Comparison of ENCODE assay signal across 1 cellular context in the genomic region with DNA sequence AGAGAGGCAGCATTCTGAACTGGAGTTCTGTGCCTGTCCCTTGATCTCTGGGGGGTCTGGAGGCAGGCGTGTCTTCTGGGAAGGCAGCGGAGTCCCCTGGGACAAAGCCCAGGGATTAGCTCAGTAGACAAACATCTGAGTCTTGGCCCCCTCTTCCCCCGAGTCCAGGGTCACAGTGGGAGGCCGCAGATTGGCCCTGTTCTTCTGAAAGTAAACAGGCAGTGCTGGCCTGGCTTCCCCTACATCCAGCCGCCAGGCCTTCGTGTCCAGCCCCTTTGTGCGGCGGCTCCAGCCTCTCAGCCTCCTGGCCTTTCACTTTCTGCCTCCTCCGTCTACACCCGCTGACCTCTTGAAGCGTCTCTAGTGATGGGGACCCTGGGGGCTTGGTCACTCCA.
TF ChIP-seq lines count a peak whose summit lies in the region.

No MANE protein-coding gene starts in this region.

TF ChIP-seq in HepG2, 621 proteins besides CTCF, POLR2A, EP300 and RAD21 (continued from another document and continues in another):
- TF ChIP-seq, protein P1, sequence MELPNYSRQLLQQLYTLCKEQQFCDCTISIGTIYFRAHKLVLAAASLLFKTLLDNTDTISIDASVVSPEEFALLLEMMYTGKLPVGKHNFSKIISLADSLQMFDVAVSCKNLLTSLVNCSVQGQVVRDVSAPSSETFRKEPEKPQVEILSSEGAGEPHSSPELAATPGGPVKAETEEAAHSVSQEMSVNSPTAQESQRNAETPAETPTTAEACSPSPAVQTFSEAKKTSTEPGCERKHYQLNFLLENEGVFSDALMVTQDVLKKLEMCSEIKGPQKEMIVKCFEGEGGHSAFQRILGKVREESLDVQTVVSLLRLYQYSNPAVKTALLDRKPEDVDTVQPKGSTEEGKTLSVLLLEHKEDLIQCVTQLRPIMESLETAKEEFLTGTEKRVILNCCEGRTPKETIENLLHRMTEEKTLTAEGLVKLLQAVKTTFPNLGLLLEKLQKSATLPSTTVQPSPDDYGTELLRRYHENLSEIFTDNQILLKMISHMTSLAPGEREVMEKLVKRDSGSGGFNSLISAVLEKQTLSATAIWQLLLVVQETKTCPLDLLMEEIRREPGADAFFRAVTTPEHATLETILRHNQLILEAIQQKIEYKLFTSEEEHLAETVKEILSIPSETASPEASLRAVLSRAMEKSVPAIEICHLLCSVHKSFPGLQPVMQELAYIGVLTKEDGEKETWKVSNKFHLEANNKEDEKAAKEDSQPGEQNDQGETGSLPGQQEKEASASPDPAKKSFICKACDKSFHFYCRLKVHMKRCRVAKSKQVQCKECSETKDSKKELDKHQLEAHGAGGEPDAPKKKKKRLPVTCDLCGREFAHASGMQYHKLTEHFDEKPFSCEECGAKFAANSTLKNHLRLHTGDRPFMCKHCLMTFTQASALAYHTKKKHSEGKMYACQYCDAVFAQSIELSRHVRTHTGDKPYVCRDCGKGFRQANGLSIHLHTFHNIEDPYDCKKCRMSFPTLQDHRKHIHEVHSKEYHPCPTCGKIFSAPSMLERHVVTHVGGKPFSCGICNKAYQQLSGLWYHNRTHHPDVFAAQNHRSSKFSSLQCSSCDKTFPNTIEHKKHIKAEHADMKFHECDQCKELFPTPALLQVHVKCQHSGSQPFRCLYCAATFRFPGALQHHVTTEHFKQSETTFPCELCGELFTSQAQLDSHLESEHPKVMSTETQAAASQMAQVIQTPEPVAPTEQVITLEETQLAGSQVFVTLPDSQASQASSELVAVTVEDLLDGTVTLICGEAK (IDR thresholded peaks at IDR 0.05) = no peak
- TF ChIP-seq, protein P1 (CRISPR knock-in tag; IDR thresholded peaks at IDR 0.05) = no peak
- no peak for TF ChIP-seq LCORL (IDR thresholded peaks at IDR 0.05)
- peak; percentile 96 for TF ChIP-seq LCORL (CRISPR knock-in tag; IDR thresholded peaks at IDR 0.05)
- TF ChIP-seq ZFY (CRISPR knock-in tag; IDR thresholded peaks at IDR 0.05) = peak; percentile 77
- peak; percentile 89 for TF ChIP-seq ZNF687 (CRISPR knock-in tag; IDR thresholded peaks at IDR 0.05)
- TF ChIP-seq, protein P2, sequence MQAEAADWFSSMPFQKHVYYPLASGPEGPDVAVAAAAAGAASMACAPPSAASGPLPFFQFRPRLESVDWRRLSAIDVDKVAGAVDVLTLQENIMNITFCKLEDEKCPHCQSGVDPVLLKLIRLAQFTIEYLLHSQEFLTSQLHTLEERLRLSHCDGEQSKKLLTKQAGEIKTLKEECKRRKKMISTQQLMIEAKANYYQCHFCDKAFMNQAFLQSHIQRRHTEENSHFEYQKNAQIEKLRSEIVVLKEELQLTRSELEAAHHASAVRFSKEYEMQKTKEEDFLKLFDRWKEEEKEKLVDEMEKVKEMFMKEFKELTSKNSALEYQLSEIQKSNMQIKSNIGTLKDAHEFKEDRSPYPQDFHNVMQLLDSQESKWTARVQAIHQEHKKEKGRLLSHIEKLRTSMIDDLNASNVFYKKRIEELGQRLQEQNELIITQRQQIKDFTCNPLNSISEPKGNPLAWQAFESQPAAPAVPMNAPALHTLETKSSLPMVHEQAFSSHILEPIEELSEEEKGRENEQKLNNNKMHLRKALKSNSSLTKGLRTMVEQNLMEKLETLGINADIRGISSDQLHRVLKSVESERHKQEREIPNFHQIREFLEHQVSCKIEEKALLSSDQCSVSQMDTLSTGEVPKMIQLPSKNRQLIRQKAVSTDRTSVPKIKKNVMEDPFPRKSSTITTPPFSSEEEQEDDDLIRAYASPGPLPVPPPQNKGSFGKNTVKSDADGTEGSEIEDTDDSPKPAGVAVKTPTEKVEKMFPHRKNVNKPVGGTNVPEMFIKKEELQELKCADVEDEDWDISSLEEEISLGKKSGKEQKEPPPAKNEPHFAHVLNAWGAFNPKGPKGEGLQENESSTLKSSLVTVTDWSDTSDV (CRISPR knock-in tag; IDR thresholded peaks at IDR 0.05) = no peak
- TF ChIP-seq ZNF749 (CRISPR knock-in tag; IDR thresholded peaks at IDR 0.05; ENCODE audit: borderline replicate concordance) = no peak
- TF ChIP-seq, protein P3, sequence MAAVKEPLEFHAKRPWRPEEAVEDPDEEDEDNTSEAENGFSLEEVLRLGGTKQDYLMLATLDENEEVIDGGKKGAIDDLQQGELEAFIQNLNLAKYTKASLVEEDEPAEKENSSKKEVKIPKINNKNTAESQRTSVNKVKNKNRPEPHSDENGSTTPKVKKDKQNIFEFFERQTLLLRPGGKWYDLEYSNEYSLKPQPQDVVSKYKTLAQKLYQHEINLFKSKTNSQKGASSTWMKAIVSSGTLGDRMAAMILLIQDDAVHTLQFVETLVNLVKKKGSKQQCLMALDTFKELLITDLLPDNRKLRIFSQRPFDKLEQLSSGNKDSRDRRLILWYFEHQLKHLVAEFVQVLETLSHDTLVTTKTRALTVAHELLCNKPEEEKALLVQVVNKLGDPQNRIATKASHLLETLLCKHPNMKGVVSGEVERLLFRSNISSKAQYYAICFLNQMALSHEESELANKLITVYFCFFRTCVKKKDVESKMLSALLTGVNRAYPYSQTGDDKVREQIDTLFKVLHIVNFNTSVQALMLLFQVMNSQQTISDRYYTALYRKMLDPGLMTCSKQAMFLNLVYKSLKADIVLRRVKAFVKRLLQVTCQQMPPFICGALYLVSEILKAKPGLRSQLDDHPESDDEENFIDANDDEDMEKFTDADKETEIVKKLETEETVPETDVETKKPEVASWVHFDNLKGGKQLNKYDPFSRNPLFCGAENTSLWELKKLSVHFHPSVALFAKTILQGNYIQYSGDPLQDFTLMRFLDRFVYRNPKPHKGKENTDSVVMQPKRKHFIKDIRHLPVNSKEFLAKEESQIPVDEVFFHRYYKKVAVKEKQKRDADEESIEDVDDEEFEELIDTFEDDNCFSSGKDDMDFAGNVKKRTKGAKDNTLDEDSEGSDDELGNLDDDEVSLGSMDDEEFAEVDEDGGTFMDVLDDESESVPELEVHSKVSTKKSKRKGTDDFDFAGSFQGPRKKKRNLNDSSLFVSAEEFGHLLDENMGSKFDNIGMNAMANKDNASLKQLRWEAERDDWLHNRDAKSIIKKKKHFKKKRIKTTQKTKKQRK (IDR thresholded peaks at IDR 0.05; ENCODE audit: low read length) = no peak
- TF ChIP-seq ZFP41 (CRISPR knock-in tag; IDR thresholded peaks at IDR 0.05; ENCODE audit: borderline replicate concordance) = no peak
- TF ChIP-seq, protein P4, sequence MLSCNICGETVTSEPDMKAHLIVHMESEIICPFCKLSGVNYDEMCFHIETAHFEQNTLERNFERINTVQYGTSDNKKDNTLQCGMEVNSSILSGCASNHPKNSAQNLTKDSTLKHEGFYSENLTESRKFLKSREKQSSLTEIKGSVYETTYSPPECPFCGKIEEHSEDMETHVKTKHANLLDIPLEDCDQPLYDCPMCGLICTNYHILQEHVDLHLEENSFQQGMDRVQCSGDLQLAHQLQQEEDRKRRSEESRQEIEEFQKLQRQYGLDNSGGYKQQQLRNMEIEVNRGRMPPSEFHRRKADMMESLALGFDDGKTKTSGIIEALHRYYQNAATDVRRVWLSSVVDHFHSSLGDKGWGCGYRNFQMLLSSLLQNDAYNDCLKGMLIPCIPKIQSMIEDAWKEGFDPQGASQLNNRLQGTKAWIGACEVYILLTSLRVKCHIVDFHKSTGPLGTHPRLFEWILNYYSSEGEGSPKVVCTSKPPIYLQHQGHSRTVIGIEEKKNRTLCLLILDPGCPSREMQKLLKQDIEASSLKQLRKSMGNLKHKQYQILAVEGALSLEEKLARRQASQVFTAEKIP (CRISPR knock-in tag; IDR thresholded peaks at IDR 0.05; ENCODE audit: borderline replicate concordance) = no peak
- TF ChIP-seq, protein P5, sequence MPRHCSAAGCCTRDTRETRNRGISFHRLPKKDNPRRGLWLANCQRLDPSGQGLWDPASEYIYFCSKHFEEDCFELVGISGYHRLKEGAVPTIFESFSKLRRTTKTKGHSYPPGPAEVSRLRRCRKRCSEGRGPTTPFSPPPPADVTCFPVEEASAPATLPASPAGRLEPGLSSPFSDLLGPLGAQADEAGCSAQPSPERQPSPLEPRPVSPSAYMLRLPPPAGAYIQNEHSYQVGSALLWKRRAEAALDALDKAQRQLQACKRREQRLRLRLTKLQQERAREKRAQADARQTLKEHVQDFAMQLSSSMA (CRISPR knock-in tag; IDR thresholded peaks at IDR 0.05) = no peak
- TF ChIP-seq ZNF782 (CRISPR knock-in tag; IDR thresholded peaks at IDR 0.05; ENCODE audit: borderline replicate concordance) = no peak
- no peak for TF ChIP-seq MAFG (CRISPR knock-in tag; IDR thresholded peaks at IDR 0.05)
- TF ChIP-seq TMF1 (CRISPR knock-in tag; IDR thresholded peaks at IDR 0.05; ENCODE audit: low read depth) = no peak
- TF ChIP-seq ELF3 (CRISPR knock-in tag; IDR thresholded peaks at IDR 0.05) = peak; percentile 60; the same call in 1 of the 2 replicates
- TF ChIP-seq ZNF691 (CRISPR knock-in tag; IDR thresholded peaks at IDR 0.05; ENCODE audit: borderline replicate concordance, low read depth) = peak; percentile 27; the same call in 1 of the 2 replicates
- no peak for TF ChIP-seq SIN3B (IDR thresholded peaks at IDR 0.05; ENCODE audit: low read length)
- TF ChIP-seq ZNF839 (CRISPR knock-in tag; IDR thresholded peaks at IDR 0.05; ENCODE audit: borderline replicate concordance) = no peak
- TF ChIP-seq CBX5 (CRISPR knock-in tag; IDR thresholded peaks at IDR 0.05; ENCODE audit: borderline replicate concordance) = peak; percentile 45; the same call in 1 of the 2 replicates
- TF ChIP-seq HIVEP1 (CRISPR knock-in tag; IDR thresholded peaks at IDR 0.05) = peak; percentile 63; the same call in 1 of the 2 replicates
- peak; percentile 94 for TF ChIP-seq FOXO1 (CRISPR knock-in tag; IDR thresholded peaks at IDR 0.05)
- no peak for TF ChIP-seq FLYWCH1 (CRISPR knock-in tag; IDR thresholded peaks at IDR 0.05)
- TF ChIP-seq HDAC6 (IDR thresholded peaks at IDR 0.05; ENCODE audit: low read depth, low read length) = no peak
